In genomic region chr17:40796846-40797245, GRCh38 we compare ENCODE assay signal across 22 cellular contexts. TPM values are rescaled to one million over a fixed set of nuclear protein-coding genes. Genes with fewer than 3 reads are reported as not detected.
DNase-seq lines count a peak whose midpoint lies in the region; ATAC-seq, FAIRE-seq and TF ChIP-seq lines count a peak whose summit lies in the region.
"Had no signal": no experiment of that assay in that cellular context is flagged by ENCODE, and none has a peak within 500 bp of the region (broad histone marks: within the 10 kb centered on the region; RNA-seq: fewer than 3 reads in every experiment).

No MANE protein-coding gene starts in this region.

- H4K8ac ChIP-seq in neuronal stem cell (ENCODE audit: low read depth, low read length): no peak overlapping the region

- no peaks in the 10 kb centered on the region for H3K79me2 ChIP-seq in HepG2 (ENCODE audit: insufficient read depth, low read length)

- H3K27ac Mint-ChIP-seq in WTC11: no peak overlapping the region
- no peak overlapping the region for H3K27ac Mint-ChIP-seq in endodermal cell
- H3K27ac Mint-ChIP-seq: CD4-positive, alpha-beta memory T cell had no signal

- H3K36me3 ChIP-seq in HepG2 (replicated peaks in 1 of 2; ENCODE audit: control insufficient read depth in 1 of 2, insufficient read depth in 2 of 2, low read length in 2 of 2) (no peaks in the 10 kb centered on the region), right lobe of liver (no peaks in the 10 kb centered on the region), endodermal cell (ENCODE audit: control insufficient read depth, insufficient read depth, low read length) (no peaks in the 10 kb centered on the region), neuronal stem cell (replicated peaks in 1 of 2; ENCODE audit: control insufficient read depth in 2 of 2, insufficient read depth in 2 of 2, low read length in 2 of 2) (no peaks in the 10 kb centered on the region)

- intact Hi-C loops in HepG2 (cut with micrococcal nuclease; ENCODE audit: unreplicated experiment) (no loop called here), right lobe of liver (cut with DNase I) (no loop called here)

- no peak for FAIRE-seq in HepG2 (lab: Jason Lieb, UNC)
- FAIRE-seq: G401.6, GM12878, GM19239, H54 had no signal

- no peaks in the 10 kb centered on the region for H3K4me1 Mint-ChIP-seq in WTC11
- H3K4me1 Mint-ChIP-seq in endodermal cell: no peaks in the 10 kb centered on the region
- H3K4me1 Mint-ChIP-seq: CD4-positive, alpha-beta memory T cell had no signal

- no peak overlapping the region for H2BK15ac ChIP-seq in neuronal stem cell (ENCODE audit: low read length)

- no peak overlapping the region for H3K4me2 ChIP-seq in HepG2 (ENCODE audit: low read depth, low read length)
- no peak overlapping the region for H3K4me2 ChIP-seq in neuronal stem cell (ENCODE audit: insufficient read depth, low read length, poor library complexity, severe bottlenecking)

- H3K18ac ChIP-seq in neuronal stem cell (ENCODE audit: low read length): peak overlapping the region; percentile 27

- no peaks in the 10 kb centered on the region for H4K20me1 ChIP-seq in HepG2 (ENCODE audit: insufficient read depth, low read length)

- POLR2A ChIA-PET in HepG2 (lab: Yijun Ruan, JAX): no interaction called here
- POLR2A ChIA-PET in WTC11 (lab: Charles Lee): no interaction called here

- peak overlapping the region; percentile 79 for H3K14ac ChIP-seq in neuronal stem cell (ENCODE audit: low read length)

- BruUV-seq in HepG2 (replicated peaks; lab: Mats Ljungman, UMichigan): no TSS peak

- H3K9me3 ChIP-seq in HepG2 (ENCODE audit: low read length): no peaks in the 10 kb centered on the region
- no peaks in the 10 kb centered on the region for H3K9me3 ChIP-seq in right lobe of liver
- no peaks in the 10 kb centered on the region for H3K9me3 ChIP-seq in endodermal cell (ENCODE audit: control insufficient read depth, low read length)
- no peaks in the 10 kb centered on the region for H3K9me3 ChIP-seq in neuronal stem cell (replicated peaks in 1 of 2; ENCODE audit: control insufficient read depth in 2 of 2, insufficient read depth in 1 of 2, low read depth in 1 of 2, low read length in 2 of 2)

- TF ChIP-seq EP300 in HepG2 (IDR thresholded peaks at IDR 0.05; ENCODE audit: low read depth in 2 of 2, low read length in 2 of 2) (no peak), HepG2 (CRISPR knock-in tag; IDR thresholded peaks at IDR 0.05; ENCODE audit: borderline replicate concordance) (no peak)

- in situ Hi-C loops in HepG2 (cut with HindIII; ENCODE audit: extremely low pct_ligation_motif_present, low pct_unique_long_range_greater_than_20kb): no loop called here

- peak; percentile 78 for ATAC-seq in HepG2
- ATAC-seq in right lobe of liver: no peak
- ATAC-seq in WTC11: peak; percentile 61
- ATAC-seq: GM12878 had no signal

- H3K4me3 Mint-ChIP-seq in WTC11 (no peak overlapping the region), endodermal cell (no peak overlapping the region)
- H3K4me3 Mint-ChIP-seq: CD4-positive, alpha-beta memory T cell had no signal

- H3K27me3 Mint-ChIP-seq in WTC11 (ENCODE audit: low read depth) (peaks cover 9% of the 10 kb centered on the region), endodermal cell (ENCODE audit: insufficient read depth) (peaks cover 24% of the 10 kb centered on the region)

- no peak for TF ChIP-seq RAD21 in HepG2 (CRISPR knock-in tag; IDR thresholded peaks at IDR 0.05)

- no peak overlapping the region for H3K23ac ChIP-seq in neuronal stem cell (ENCODE audit: low read depth, low read length, poor library complexity)

- no peak overlapping the region for H3K4ac ChIP-seq in neuronal stem cell (ENCODE audit: low read length)

- H4K91ac ChIP-seq in neuronal stem cell (ENCODE audit: low read depth, low read length, poor library complexity): no peak overlapping the region

- H3K4me3 ChIP-seq in HepG2 (replicated peaks in 1 of 3; ENCODE audit: insufficient read depth in 1 of 3, low read depth in 2 of 3, low read length in 3 of 3) (no peak overlapping the region), right lobe of liver (no peak overlapping the region), endodermal cell (ENCODE audit: low read length) (no peak overlapping the region), neuronal stem cell (ENCODE audit: low read length in 2 of 2) (no peak overlapping the region)
- H3K4me3 ChIP-seq: GM12878, GM23248 had no signal

- H2BK120ac ChIP-seq in neuronal stem cell (ENCODE audit: low read depth, low read length): no peak overlapping the region

- DNase-seq in HepG2 (ENCODE audit: low spot score): no peak
- DNase-seq in right lobe of liver: no peak
- DNase-seq in WTC11 (ENCODE audit: low spot score): peak; percentile 33
- peak; percentile 79 for DNase-seq in endodermal cell
- DNase-seq in neuronal stem cell (ENCODE audit: low spot score): no peak
- no peak for DNase-seq in DMS153 (lab: John Stamatoyannopoulos, UW)
- no peak for DNase-seq in NCI-H2171 (lab: John Stamatoyannopoulos, UW)
- DNase-seq in SKM-1 treated with dmso at 0.1 percent for 144 hours (lab: John Stamatoyannopoulos, UW; ENCODE audit: unreplicated experiment): no peak
- DNase-seq: C1 segment of cervical spinal cord; Calu3; CD4-positive, alpha-beta memory T cell; COR-L47; DND-41; GM23248; HCEC 1CT had no signal

- H2BK5ac ChIP-seq in neuronal stem cell (ENCODE audit: low read length): no peak overlapping the region

- H3K79me1 ChIP-seq in neuronal stem cell (ENCODE audit: low read depth, low read length): no peaks in the 10 kb centered on the region

- H3K9me3 Mint-ChIP-seq in WTC11 (no peaks in the 10 kb centered on the region), endodermal cell (no peaks in the 10 kb centered on the region)
- H3K9me3 Mint-ChIP-seq: CD4-positive, alpha-beta memory T cell had no signal

- TF ChIP-seq CTCF in HepG2 (CRISPR knock-in tag; IDR thresholded peaks at IDR 0.05) (0 out of 2 replicates have a peak, but pooled peaks have one; percentile 14), right lobe of liver (IDR thresholded peaks at IDR 0.05) (no peak), WTC11 (IDR thresholded peaks at IDR 0.05) (no peak), endodermal cell (conservative IDR thresholded peaks at IDR 0.05) (peak; percentile 52)

- no peak overlapping the region for H3K9ac ChIP-seq in HepG2 (ENCODE audit: insufficient read depth, low read depth, low read length)
- H3K9ac ChIP-seq in endodermal cell (ENCODE audit: extremely low read depth, low read length, poor library complexity, severe bottlenecking): no peak overlapping the region
- no peak overlapping the region for H3K9ac ChIP-seq in neuronal stem cell (ENCODE audit: low read depth, low read length, poor library complexity)
- H3K9ac ChIP-seq: GM23248 had no signal

- WGBS in HepG2 (ENCODE audit: low lambda C conversion rate): 32% methylated on average over 26 of the region's 27 CpGs
- 90% methylated on average over 11 of the region's 27 CpGs for WGBS in right lobe of liver (ENCODE audit: insufficient coverage, low coverage, low lambda C conversion rate, missing lambda C conversion rate)
- 93 to 96% methylated on average over 21 to 27 of the region's 27 CpGs for WGBS in endodermal cell (ENCODE audit: insufficient coverage in 1 of 2, insufficient read length in 1 of 2), 2 experiments
- WGBS in neuronal stem cell (ENCODE audit: extremely low coverage in 2 of 2, insufficient read length in 2 of 2, insufficient replicate concordance in 1 of 2), 2 donors: no CpG with 5 or more reads among the region's 27 CpGs

- no peaks in the 10 kb centered on the region for H3K4me1 ChIP-seq in HepG2 (ENCODE audit: insufficient read depth, low read length)
- no peaks in the 10 kb centered on the region for H3K4me1 ChIP-seq in right lobe of liver
- no peaks in the 10 kb centered on the region for H3K4me1 ChIP-seq in endodermal cell (ENCODE audit: control insufficient read depth, insufficient read depth, low read length)
- H3K4me1 ChIP-seq in neuronal stem cell (ENCODE audit: control insufficient read depth in 2 of 2, insufficient read depth in 1 of 2, low read depth in 1 of 2, low read length in 2 of 2): no peaks in the 10 kb centered on the region

- no peak overlapping the region for H2AFZ ChIP-seq in HepG2 (ENCODE audit: low read length)
- H2AFZ ChIP-seq in neuronal stem cell (ENCODE audit: low read length): peak overlapping the region; percentile 8
- H2AFZ ChIP-seq: GM23248 had no signal

- H3K36me3 Mint-ChIP-seq in WTC11 (no peaks in the 10 kb centered on the region), endodermal cell (ENCODE audit: low read depth) (no peaks in the 10 kb centered on the region)
- H3K36me3 Mint-ChIP-seq: CD4-positive, alpha-beta memory T cell had no signal

- H3K27me3 ChIP-seq in HepG2 (ENCODE audit: control insufficient read depth in 1 of 2, insufficient read depth in 2 of 2, low read length in 2 of 2) (peaks cover 0 to 31% of the 10 kb centered on the region in 2 experiments; a peak in 3 of 5 replicates), right lobe of liver (no peaks in the 10 kb centered on the region), endodermal cell (ENCODE audit: control insufficient read depth, insufficient read depth, low read length, poor library complexity, severe bottlenecking) (peaks cover 27% of the 10 kb centered on the region), neuronal stem cell (ENCODE audit: control insufficient read depth in 3 of 3, insufficient read depth in 3 of 3, low read depth in 1 of 3, low read length in 3 of 3) (peaks cover 0 to 70% (median 2%) of the 10 kb centered on the region in 3 experiments)

- TF ChIP-seq POLR2A in HepG2 (IDR thresholded peaks at IDR 0.05; ENCODE audit: insufficient read depth in 1 of 2, low read depth in 2 of 2, low read length in 2 of 2): no peak
- TF ChIP-seq POLR2A in right lobe of liver (IDR thresholded peaks at IDR 0.05): no peak

- H2BK12ac ChIP-seq in neuronal stem cell (ENCODE audit: low read length): no peak overlapping the region

- H3K27ac ChIP-seq in HepG2 (ENCODE audit: extremely low read length, insufficient read depth, low read length) (no peak overlapping the region), right lobe of liver (no peak overlapping the region), endodermal cell (ENCODE audit: low read depth, low read length) (no peak overlapping the region), neuronal stem cell (replicated peaks; ENCODE audit: low read length) (no peak overlapping the region)
- H3K27ac ChIP-seq: GM23248 had no signal

- H2AK5ac ChIP-seq in neuronal stem cell (ENCODE audit: low read depth, low read length): peak overlapping the region; percentile 58

- CTCF ChIA-PET in HepG2 (lab: Yijun Ruan, JAX; ENCODE audit: low intra/inter-chr PET ratio, low total read pairs): no interaction called here
- CTCF ChIA-PET in WTC11 (lab: Charles Lee): interaction anchor here (0.5 to 1.7 kb wide), 5 partner anchors 104 to 866 kb away, joined by 3 to 14 read pairs (median 3); no protein-coding TSS in a partner anchor

RNA-seq across cellular contexts. Expression of gene KRT28, which starts 2.9 kb away (rescaled TPM):
- not detected in 2 replicates for total RNA-seq in HepG2 (2016; rRNA removed; fragmentation: Illumina TruSeq; extraction: Trizol)
- not detected in 2 replicates for total RNA-seq in HepG2 (2016; cell fraction: cytosol; rRNA removed; fragmentation: Illumina TruSeq; extraction: Trizol; ENCODE audit: low read depth)
- total RNA-seq in HepG2 (2016; cell fraction: insoluble cytoplasmic fraction; rRNA removed; fragmentation: Illumina TruSeq; extraction: Trizol): not detected in 2 replicates
- not detected in 2 replicates for total RNA-seq in HepG2 (2016; cell fraction: membrane; rRNA removed; fragmentation: Illumina TruSeq; extraction: Trizol)
- total RNA-seq in HepG2 (2016; cell fraction: nucleus; rRNA removed; fragmentation: Illumina TruSeq; extraction: Trizol): not detected in 2 replicates
- not detected in 2 replicates for polyA plus RNA-seq in HepG2 (2011; rRNA removed)
- not detected in 2 replicates for polyA plus RNA-seq in HepG2 (2011; cell fraction: cytosol; rRNA removed)
- not detected in 2 replicates for polyA plus RNA-seq in HepG2 (2011; cell fraction: nucleus; rRNA removed)
- not detected in 2 replicates for polyA plus RNA-seq in HepG2 (2012)
- polyA plus RNA-seq in HepG2 (2016; cell fraction: cytosol; fragmentation: Illumina TruSeq; extraction: Trizol; ENCODE audit: low read depth): not detected in 2 replicates
- not detected in 2 replicates for polyA plus RNA-seq in HepG2 (2016; cell fraction: insoluble cytoplasmic fraction; fragmentation: Illumina TruSeq; extraction: Trizol; ENCODE audit: low read depth)
- polyA plus RNA-seq in HepG2 (2016; cell fraction: membrane; fragmentation: Illumina TruSeq; extraction: Trizol; ENCODE audit: low read depth): not detected in 2 replicates
- not detected in 2 replicates for polyA plus RNA-seq in HepG2 (2016; cell fraction: nucleus; fragmentation: Illumina TruSeq; extraction: Trizol; ENCODE audit: insufficient read depth, low read depth)
- not detected in 2 replicates for polyA minus RNA-seq in HepG2 (2011; rRNA and poly(A)+ RNA removed; ENCODE audit: low replicate concordance)
- not detected in 2 replicates for polyA minus RNA-seq in HepG2 (2011; cell fraction: cytosol; rRNA and poly(A)+ RNA removed)
- polyA minus RNA-seq in HepG2 (2011; cell fraction: nucleus; rRNA and poly(A)+ RNA removed): not detected in 2 replicates
- total RNA-seq in right lobe of liver: not detected
- not detected in 3 replicates for total RNA-seq in WTC11 (2021)
- total RNA-seq in endodermal cell: not detected
- not detected for polyA plus RNA-seq in endodermal cell (2013, experiment 1 of 2)
- not detected for polyA plus RNA-seq in endodermal cell (2013, experiment 2 of 2)
- not detected for polyA plus RNA-seq in neuronal stem cell (2013, experiment 1 of 2)
- polyA plus RNA-seq in neuronal stem cell (2013, experiment 2 of 2): not detected
- total RNA-seq: A172; A673; Calu3; CD4-positive, alpha-beta memory T cell; GM12878; GM23248 had no signal
- polyA plus RNA-seq: BJ; CD4-positive, alpha-beta memory T cell; GM12878; GM23248 had no signal

RNA-seq across cellular contexts. Expression of gene KRT27, which starts 14.5 kb away (rescaled TPM):
- total RNA-seq in HepG2 (2016; rRNA removed; fragmentation: Illumina TruSeq; extraction: Trizol) (not detected in 2 replicates), right lobe of liver (not detected), WTC11 (2021) (not detected in 3 replicates), endodermal cell (not detected)
- total RNA-seq in HepG2 (2016; cell fraction: cytosol; rRNA removed; fragmentation: Illumina TruSeq; extraction: Trizol; ENCODE audit: low read depth): not detected in 2 replicates
- not detected in 2 replicates for total RNA-seq in HepG2 (2016; cell fraction: insoluble cytoplasmic fraction; rRNA removed; fragmentation: Illumina TruSeq; extraction: Trizol)
- not detected in 2 replicates for total RNA-seq in HepG2 (2016; cell fraction: membrane; rRNA removed; fragmentation: Illumina TruSeq; extraction: Trizol)
- total RNA-seq in HepG2 (2016; cell fraction: nucleus; rRNA removed; fragmentation: Illumina TruSeq; extraction: Trizol): not detected in 2 replicates
- not detected in 2 replicates for polyA plus RNA-seq in HepG2 (2011; rRNA removed)
- polyA plus RNA-seq in HepG2 (2011; cell fraction: cytosol; rRNA removed): not detected in 2 replicates
- polyA plus RNA-seq in HepG2 (2011; cell fraction: nucleus; rRNA removed): not detected in 2 replicates
- not detected in 2 replicates for polyA plus RNA-seq in HepG2 (2012)
- not detected in 2 replicates for polyA plus RNA-seq in HepG2 (2016; cell fraction: cytosol; fragmentation: Illumina TruSeq; extraction: Trizol; ENCODE audit: low read depth)
- polyA plus RNA-seq in HepG2 (2016; cell fraction: insoluble cytoplasmic fraction; fragmentation: Illumina TruSeq; extraction: Trizol; ENCODE audit: low read depth): not detected in 2 replicates
- not detected in 2 replicates for polyA plus RNA-seq in HepG2 (2016; cell fraction: membrane; fragmentation: Illumina TruSeq; extraction: Trizol; ENCODE audit: low read depth)
- not detected in 2 replicates for polyA plus RNA-seq in HepG2 (2016; cell fraction: nucleus; fragmentation: Illumina TruSeq; extraction: Trizol; ENCODE audit: insufficient read depth, low read depth)
- polyA minus RNA-seq in HepG2 (2011; rRNA and poly(A)+ RNA removed; ENCODE audit: low replicate concordance): not detected in 2 replicates
- not detected in 2 replicates for polyA minus RNA-seq in HepG2 (2011; cell fraction: cytosol; rRNA and poly(A)+ RNA removed)
- polyA minus RNA-seq in HepG2 (2011; cell fraction: nucleus; rRNA and poly(A)+ RNA removed): not detected in 2 replicates
- polyA plus RNA-seq in endodermal cell (2013, experiment 1 of 2): not detected
- polyA plus RNA-seq in endodermal cell (2013, experiment 2 of 2): not detected
- not detected for polyA plus RNA-seq in neuronal stem cell (2013, experiment 1 of 2)
- polyA plus RNA-seq in neuronal stem cell (2013, experiment 2 of 2): not detected
- total RNA-seq: A172; A673; Calu3; CD4-positive, alpha-beta memory T cell; GM12878; GM23248 had no signal
- polyA plus RNA-seq: BJ; CD4-positive, alpha-beta memory T cell; GM12878; GM23248 had no signal

RNA-seq across cellular contexts. Expression of gene KRT26, which starts 24.8 kb away (rescaled TPM):
- total RNA-seq in HepG2 (2016; rRNA removed; fragmentation: Illumina TruSeq; extraction: Trizol): not detected in 2 replicates
- not detected in 2 replicates for total RNA-seq in HepG2 (2016; cell fraction: cytosol; rRNA removed; fragmentation: Illumina TruSeq; extraction: Trizol; ENCODE audit: low read depth)
- not detected in 2 replicates for total RNA-seq in HepG2 (2016; cell fraction: insoluble cytoplasmic fraction; rRNA removed; fragmentation: Illumina TruSeq; extraction: Trizol)
- not detected in 2 replicates for total RNA-seq in HepG2 (2016; cell fraction: membrane; rRNA removed; fragmentation: Illumina TruSeq; extraction: Trizol)
- not detected in 2 replicates for total RNA-seq in HepG2 (2016; cell fraction: nucleus; rRNA removed; fragmentation: Illumina TruSeq; extraction: Trizol)
- not detected in 2 replicates for polyA plus RNA-seq in HepG2 (2011; rRNA removed)
- not detected in 2 replicates for polyA plus RNA-seq in HepG2 (2011; cell fraction: cytosol; rRNA removed)
- polyA plus RNA-seq in HepG2 (2011; cell fraction: nucleus; rRNA removed): not detected in 2 replicates
- not detected in 2 replicates for polyA plus RNA-seq in HepG2 (2012)
- not detected in 2 replicates for polyA plus RNA-seq in HepG2 (2016; cell fraction: cytosol; fragmentation: Illumina TruSeq; extraction: Trizol; ENCODE audit: low read depth)
- polyA plus RNA-seq in HepG2 (2016; cell fraction: insoluble cytoplasmic fraction; fragmentation: Illumina TruSeq; extraction: Trizol; ENCODE audit: low read depth): not detected in 2 replicates
- not detected in 2 replicates for polyA plus RNA-seq in HepG2 (2016; cell fraction: membrane; fragmentation: Illumina TruSeq; extraction: Trizol; ENCODE audit: low read depth)
- polyA plus RNA-seq in HepG2 (2016; cell fraction: nucleus; fragmentation: Illumina TruSeq; extraction: Trizol; ENCODE audit: insufficient read depth, low read depth): not detected in 2 replicates
- not detected in 2 replicates for polyA minus RNA-seq in HepG2 (2011; rRNA and poly(A)+ RNA removed; ENCODE audit: low replicate concordance)
- not detected in 2 replicates for polyA minus RNA-seq in HepG2 (2011; cell fraction: cytosol; rRNA and poly(A)+ RNA removed)
- polyA minus RNA-seq in HepG2 (2011; cell fraction: nucleus; rRNA and poly(A)+ RNA removed): not detected in 2 replicates
- not detected for total RNA-seq in right lobe of liver
- total RNA-seq in WTC11 (2021): not detected in 3 replicates
- total RNA-seq in endodermal cell: not detected
- not detected for polyA plus RNA-seq in endodermal cell (2013, experiment 1 of 2)
- not detected for polyA plus RNA-seq in endodermal cell (2013, experiment 2 of 2)
- not detected for polyA plus RNA-seq in neuronal stem cell (2013, experiment 1 of 2)
- not detected for polyA plus RNA-seq in neuronal stem cell (2013, experiment 2 of 2)
- total RNA-seq: A172; A673; Calu3; CD4-positive, alpha-beta memory T cell; GM12878; GM23248 had no signal
- polyA plus RNA-seq: BJ; CD4-positive, alpha-beta memory T cell; GM12878; GM23248 had no signal

RNA-seq across cellular contexts. Expression of gene KRT10, which starts 25.6 kb away (rescaled TPM):
- total RNA-seq in HepG2 (2016; rRNA removed; fragmentation: Illumina TruSeq; extraction: Trizol) (25.1 and 25.7 TPM in 2 replicates), right lobe of liver (10 to 100 TPM; 11.4 to 20.4 (median 17.4) TPM), WTC11 (2021) (23.2 to 27.6 TPM (median 24.2 TPM) in 3 replicates), endodermal cell (10 to 100 TPM; 22.3 to 46.8 TPM)
- total RNA-seq in HepG2 (2016; cell fraction: cytosol; rRNA removed; fragmentation: Illumina TruSeq; extraction: Trizol; ENCODE audit: low read depth): 41.7 and 51.6 TPM in 2 replicates
- total RNA-seq in HepG2 (2016; cell fraction: insoluble cytoplasmic fraction; rRNA removed; fragmentation: Illumina TruSeq; extraction: Trizol): 18.1 and 23.6 TPM in 2 replicates
- total RNA-seq in HepG2 (2016; cell fraction: membrane; rRNA removed; fragmentation: Illumina TruSeq; extraction: Trizol): 45.4 and 53.4 TPM in 2 replicates
- total RNA-seq in HepG2 (2016; cell fraction: nucleus; rRNA removed; fragmentation: Illumina TruSeq; extraction: Trizol): 11.0 and 14.4 TPM in 2 replicates
- polyA plus RNA-seq in HepG2 (2011; rRNA removed): 23.0 and 27.5 TPM in 2 replicates
- polyA plus RNA-seq in HepG2 (2011; cell fraction: cytosol; rRNA removed): 12.7 and 15.6 TPM in 2 replicates
- polyA plus RNA-seq in HepG2 (2011; cell fraction: nucleus; rRNA removed): 3.8 and 4.3 TPM in 2 replicates
- 43.3 and 55.8 TPM in 2 replicates for polyA plus RNA-seq in HepG2 (2012)
- 133 and 205 TPM in 2 replicates for polyA plus RNA-seq in HepG2 (2016; cell fraction: cytosol; fragmentation: Illumina TruSeq; extraction: Trizol; ENCODE audit: low read depth)
- polyA plus RNA-seq in HepG2 (2016; cell fraction: insoluble cytoplasmic fraction; fragmentation: Illumina TruSeq; extraction: Trizol; ENCODE audit: low read depth): 41.5 and 58.8 TPM in 2 replicates
- 89.5 and 131 TPM in 2 replicates for polyA plus RNA-seq in HepG2 (2016; cell fraction: membrane; fragmentation: Illumina TruSeq; extraction: Trizol; ENCODE audit: low read depth)
- 41.1 and 42.9 TPM in 2 replicates for polyA plus RNA-seq in HepG2 (2016; cell fraction: nucleus; fragmentation: Illumina TruSeq; extraction: Trizol; ENCODE audit: insufficient read depth, low read depth)
- 0.64 and 16.3 TPM in 2 replicates for polyA minus RNA-seq in HepG2 (2011; rRNA and poly(A)+ RNA removed; ENCODE audit: low replicate concordance)
- polyA minus RNA-seq in HepG2 (2011; cell fraction: cytosol; rRNA and poly(A)+ RNA removed): 1.8 and 4.3 TPM in 2 replicates
- 2.2 and 3.5 TPM in 2 replicates for polyA minus RNA-seq in HepG2 (2011; cell fraction: nucleus; rRNA and poly(A)+ RNA removed)
- 85.2 TPM for polyA plus RNA-seq in endodermal cell (2013, experiment 1 of 2)
- 88.8 TPM for polyA plus RNA-seq in endodermal cell (2013, experiment 2 of 2)
- polyA plus RNA-seq in neuronal stem cell (2013, experiment 1 of 2): 52.7 TPM
- polyA plus RNA-seq in neuronal stem cell (2013, experiment 2 of 2): 53.1 TPM

RNA-seq across cellular contexts. Expression of gene KRT25, which starts 41.7 kb away (rescaled TPM):
- total RNA-seq in HepG2 (2016; rRNA removed; fragmentation: Illumina TruSeq; extraction: Trizol) (not detected in 2 replicates), right lobe of liver (not detected), WTC11 (2021) (not detected in 3 replicates), endodermal cell (not detected)
- not detected in 2 replicates for total RNA-seq in HepG2 (2016; cell fraction: cytosol; rRNA removed; fragmentation: Illumina TruSeq; extraction: Trizol; ENCODE audit: low read depth)
- not detected in 2 replicates for total RNA-seq in HepG2 (2016; cell fraction: insoluble cytoplasmic fraction; rRNA removed; fragmentation: Illumina TruSeq; extraction: Trizol)
- not detected in 2 replicates for total RNA-seq in HepG2 (2016; cell fraction: membrane; rRNA removed; fragmentation: Illumina TruSeq; extraction: Trizol)
- not detected in 2 replicates for total RNA-seq in HepG2 (2016; cell fraction: nucleus; rRNA removed; fragmentation: Illumina TruSeq; extraction: Trizol)
- polyA plus RNA-seq in HepG2 (2011; rRNA removed): not detected in 2 replicates
- not detected in 2 replicates for polyA plus RNA-seq in HepG2 (2011; cell fraction: cytosol; rRNA removed)
- not detected in 2 replicates for polyA plus RNA-seq in HepG2 (2011; cell fraction: nucleus; rRNA removed)
- not detected in 2 replicates for polyA plus RNA-seq in HepG2 (2012)
- not detected in 2 replicates for polyA plus RNA-seq in HepG2 (2016; cell fraction: cytosol; fragmentation: Illumina TruSeq; extraction: Trizol; ENCODE audit: low read depth)
- not detected in 2 replicates for polyA plus RNA-seq in HepG2 (2016; cell fraction: insoluble cytoplasmic fraction; fragmentation: Illumina TruSeq; extraction: Trizol; ENCODE audit: low read depth)
- not detected in 2 replicates for polyA plus RNA-seq in HepG2 (2016; cell fraction: membrane; fragmentation: Illumina TruSeq; extraction: Trizol; ENCODE audit: low read depth)
- polyA plus RNA-seq in HepG2 (2016; cell fraction: nucleus; fragmentation: Illumina TruSeq; extraction: Trizol; ENCODE audit: insufficient read depth, low read depth): not detected in 2 replicates
- not detected in 2 replicates for polyA minus RNA-seq in HepG2 (2011; rRNA and poly(A)+ RNA removed; ENCODE audit: low replicate concordance)
- not detected in 2 replicates for polyA minus RNA-seq in HepG2 (2011; cell fraction: cytosol; rRNA and poly(A)+ RNA removed)
- polyA minus RNA-seq in HepG2 (2011; cell fraction: nucleus; rRNA and poly(A)+ RNA removed): not detected in 2 replicates
- not detected for polyA plus RNA-seq in endodermal cell (2013, experiment 1 of 2)
- not detected for polyA plus RNA-seq in endodermal cell (2013, experiment 2 of 2)
- not detected for polyA plus RNA-seq in neuronal stem cell (2013, experiment 1 of 2)
- not detected for polyA plus RNA-seq in neuronal stem cell (2013, experiment 2 of 2)
- total RNA-seq: A172; Calu3; CD4-positive, alpha-beta memory T cell; GM12878; GM23248 had no signal
- polyA plus RNA-seq: BJ; CD4-positive, alpha-beta memory T cell; GM12878; GM23248 had no signal

Comparison
In these comparisons a context has a peak if more than half of its experiments do, and no peak if none do; other contexts are left out.
1. ATAC-seq: peak in HepG2 (single experiment) and WTC11 (single experiment); none in right lobe of liver (0 of 4).
2. CTCF ChIP-seq: peak in HepG2 (single experiment) and endodermal cell (single experiment); none in right lobe of liver (0 of 4) and WTC11 (single experiment).
3. DNase-seq: peak in WTC11 (single experiment) and endodermal cell (single experiment); none in HepG2 (single experiment), right lobe of liver (0 of 3), neuronal stem cell (single experiment), DMS153 (single experiment), NCI-H2171 (single experiment) and SKM-1 treated with dmso at 0.1 percent for 144 hours (single experiment).
4. Of the 50 proteins assayed by ChIP-seq in both HepG2 and WTC11: peak only in HepG2: CTCF; only in WTC11: none; in both: none; in neither: 49.